In the genomic region with DNA sequence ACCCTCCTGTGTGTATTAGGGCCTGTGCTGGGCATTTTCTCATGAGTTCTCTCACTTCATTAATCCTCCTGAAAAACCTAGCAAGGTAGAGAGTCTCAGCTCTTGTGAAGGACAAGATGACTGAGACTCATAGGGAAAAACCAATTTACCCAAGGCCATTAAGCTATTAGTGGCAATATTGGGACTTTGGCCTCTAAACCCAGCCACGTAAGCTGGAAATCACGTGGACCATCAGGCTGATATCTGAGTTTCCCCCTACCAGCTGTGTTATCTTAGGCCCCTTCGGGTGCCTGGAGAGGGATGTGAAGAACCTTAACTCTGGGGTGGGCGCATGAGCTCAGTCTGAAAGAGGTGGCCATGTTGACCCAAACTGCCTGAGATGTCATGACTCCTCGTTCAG, we compare ENCODE assay signal across 19 cellular contexts.
"Had no signal": no experiment of that assay in that cellular context is flagged by ENCODE, and none has a peak within 500 bp of the region (broad histone marks: within the 10 kb centered on the region; RNA-seq: fewer than 3 reads in every experiment).

No MANE protein-coding gene starts in this region.

- ATAC-seq: activated CD8-positive, alpha-beta T cell treated with anti-CD3 and anti-CD28 coated beads, Interleukin-2, amount 10 ng/mL, durations not matched to agents 7 days and 5 days; activated naive CD4-positive, alpha-beta T cell treated with anti-CD3 and anti-CD28 coated beads, Interleukin-2, amount 50 U/mL, for 72 hours had no signal

- H3K27ac Mint-ChIP-seq: activated CD8-positive, alpha-beta T cell treated with anti-CD3 and anti-CD28 coated beads, Interleukin-2, amount 10 ng/mL, durations not matched to agents 7 days and 5 days; activated naive CD4-positive, alpha-beta T cell treated with anti-CD3 and anti-CD28 coated beads, Interleukin-2, amount 50 U/mL, for 72 hours had no signal

- H3K9me3 ChIP-seq: MG63 had no signal

- H3K36me3 ChIP-seq: MG63 had no signal

- DNase-seq: activated CD4-positive, alpha-beta T cell treated with anti-CD3 and anti-CD28 coated beads, Interleukin-2, amount 50 U/mL, for 1 hour; activated CD4-positive, CD25-positive, alpha-beta regulatory T cell; activated CD8-positive, alpha-beta memory T cell treated with anti-CD3 and anti-CD28 coated beads, Interleukin-2, amount 50 U/mL, for 48 hours; activated CD8-positive, alpha-beta T cell treated with anti-CD3 and anti-CD28 coated beads, Interleukin-2, amount 10 ng/mL, durations not matched to agents 7 days and 5 days; activated T-cell treated with anti-CD3 and anti-CD28 coated beads, Interleukin-2, amount 50 U/mL, for 1 hour; cerebellar nuclear complex; MG63; NCI-H1092 treated with DMSO at 0.1 percent for 48 hours; NCI-H1417 treated with DMSO at 0.1 percent for 48 hours; NCI-H1694; NCI-H2029 treated with DMSO at 0.1 percent for 48 hours; NCI-H345; NCI-H510A; NCI-H526 treated with DMSO at 0.1 percent for 48 hours; NCI-H82; T-helper 1 cell had no signal

- H3K9me3 Mint-ChIP-seq: activated naive CD4-positive, alpha-beta T cell treated with anti-CD3 and anti-CD28 coated beads, Interleukin-2, amount 50 U/mL, for 72 hours had no signal

- H3K4me3 ChIP-seq: MG63, SK-N-MC had no signal

- H3K27me3 ChIP-seq: MG63 had no signal

- H3K27ac ChIP-seq: SK-N-MC, VCaP had no signal

- H3K4me3 Mint-ChIP-seq: activated CD8-positive, alpha-beta T cell treated with anti-CD3 and anti-CD28 coated beads, Interleukin-2, amount 10 ng/mL, durations not matched to agents 7 days and 5 days had no signal
